ENCODE assay signal across 1 cellular context in the genomic region with DNA sequence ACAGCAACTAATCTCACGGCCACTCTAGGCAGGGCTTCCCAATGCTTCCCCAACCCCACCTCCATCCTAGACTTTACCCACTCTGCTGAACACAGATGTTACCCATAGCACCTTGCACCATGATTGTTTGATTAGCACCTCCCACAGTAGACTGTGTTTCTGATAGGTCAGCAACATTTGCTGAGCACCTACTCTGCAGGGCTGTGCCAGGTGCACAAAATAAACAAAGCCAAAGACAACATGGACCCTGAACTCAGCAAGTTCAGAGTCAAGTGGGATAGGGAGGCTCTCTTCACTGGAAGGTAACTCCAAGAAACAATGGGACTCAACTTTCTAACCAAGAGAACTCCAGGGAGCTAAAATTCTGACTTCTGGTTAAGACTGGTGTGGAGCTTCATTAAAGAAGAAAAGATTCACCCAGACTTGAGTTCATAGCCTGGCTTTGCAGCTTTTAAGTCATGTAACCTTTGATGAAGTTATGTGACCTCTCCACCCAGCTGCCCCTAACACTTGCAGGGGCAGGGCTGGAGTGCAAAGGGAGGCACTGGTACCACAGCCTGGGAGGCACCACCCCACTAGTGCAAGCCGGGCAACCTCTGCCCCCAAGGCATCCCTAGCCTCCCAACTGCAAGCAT.
TF ChIP-seq lines count a peak whose summit lies in the region.

No MANE protein-coding gene starts in this region.

TF ChIP-seq in HepG2, 621 proteins besides CTCF, POLR2A, EP300 and RAD21 (continued from another document and continues in another):
- TF ChIP-seq PATZ1 (CRISPR knock-in tag; IDR thresholded peaks at IDR 0.05) (peak; percentile 32; the same call in 1 of the 2 replicates), ZNF772 (CRISPR knock-in tag; IDR thresholded peaks at IDR 0.05) (peak; percentile 86), GPN1 (CRISPR knock-in tag; IDR thresholded peaks at IDR 0.05; ENCODE audit: borderline replicate concordance) (no peak), HMG20A (CRISPR knock-in tag; IDR thresholded peaks at IDR 0.05; ENCODE audit: borderline replicate concordance) (peak; percentile 74; the same call in 1 of the 2 replicates), FOXA1 (IDR thresholded peaks at IDR 0.05) (peak; percentile 95), FOXA1 (CRISPR knock-in tag; IDR thresholded peaks at IDR 0.05) (peak; percentile 99), ZNF550 (CRISPR knock-in tag; IDR thresholded peaks at IDR 0.05; ENCODE audit: borderline replicate concordance) (no peak), SOX13 (IDR thresholded peaks at IDR 0.05) (no peak), SOX13 (CRISPR knock-in tag; conservative IDR thresholded peaks at IDR 0.05 in 1 of 2, IDR thresholded peaks at IDR 0.05 in 1 of 2) (peak in 1 of 2 experiments; percentile 90; a peak in 2 of 4 replicates), TFDP2 (CRISPR knock-in tag; IDR thresholded peaks at IDR 0.05) (no peak), ZNF556 (CRISPR knock-in tag; IDR thresholded peaks at IDR 0.05; ENCODE audit: borderline replicate concordance) (peak; percentile 87; the same call in 1 of the 2 replicates), NFYC (CRISPR knock-in tag; IDR thresholded peaks at IDR 0.05) (peak; percentile 76), HHEX (CRISPR knock-in tag; IDR thresholded peaks at IDR 0.05) (peak; percentile 58), ZNF230 (CRISPR knock-in tag; IDR thresholded peaks at IDR 0.05) (no peak), ATF1 (CRISPR knock-in tag; IDR thresholded peaks at IDR 0.05) (0 out of 2 replicates have a peak, but pooled peaks have one; percentile 27), CREM (IDR thresholded peaks at IDR 0.05) (peak; percentile 73; the same call in 1 of the 2 replicates), CREM (CRISPR knock-in tag; IDR thresholded peaks at IDR 0.05) (no peak), CCDC6 (CRISPR knock-in tag; IDR thresholded peaks at IDR 0.05) (0 out of 2 replicates have a peak, but pooled peaks have one; percentile 13), KLF16 (CRISPR knock-in tag; IDR thresholded peaks at IDR 0.05) (peak in 1 of 2 experiments; percentile 59; a peak in 1 of 4 replicates), RFXAP (CRISPR knock-in tag; IDR thresholded peaks at IDR 0.05; ENCODE audit: borderline replicate concordance) (peak; percentile 40; the same call in 1 of the 2 replicates), ZGPAT (CRISPR knock-in tag; IDR thresholded peaks at IDR 0.05) (peak; percentile 71), ZFX (CRISPR knock-in tag; IDR thresholded peaks at IDR 0.05; ENCODE audit: low read depth) (peak; percentile 21; the same call in 1 of the 2 replicates), ZNF292 (CRISPR knock-in tag; IDR thresholded peaks at IDR 0.05; ENCODE audit: borderline replicate concordance, low read depth) (peak; percentile 44; the same call in 1 of the 2 replicates), RXRA (CRISPR knock-in tag; IDR thresholded peaks at IDR 0.05) (peak; percentile 67; the same call in 1 of the 2 replicates), RARA (CRISPR knock-in tag; IDR thresholded peaks at IDR 0.05) (peak; percentile 90), ZFY (CRISPR knock-in tag; IDR thresholded peaks at IDR 0.05) (0 out of 2 replicates have a peak, but pooled peaks have one; percentile 19), ZNF264 (CRISPR knock-in tag; IDR thresholded peaks at IDR 0.05) (0 out of 2 replicates have a peak, but pooled peaks have one; percentile 39), ATF2 (CRISPR knock-in tag; IDR thresholded peaks at IDR 0.05) (peak; percentile 79; the same call in 1 of the 2 replicates), THAP11 (CRISPR knock-in tag; IDR thresholded peaks at IDR 0.05) (peak; percentile 72), ZNF414 (CRISPR knock-in tag; IDR thresholded peaks at IDR 0.05) (0 out of 2 replicates have a peak, but pooled peaks have one; percentile 66), ZNF691 (CRISPR knock-in tag; IDR thresholded peaks at IDR 0.05; ENCODE audit: borderline replicate concordance, low read depth) (peak; percentile 99), HBP1 (CRISPR knock-in tag; IDR thresholded peaks at IDR 0.05; ENCODE audit: low read depth) (no peak), SNRNP70 (IDR thresholded peaks at IDR 0.05; ENCODE audit: low read depth, low read length) (no peak), HNRNPLL (IDR thresholded peaks at IDR 0.05; ENCODE audit: low read depth, low read length, poor library complexity, severe bottlenecking) (no peak), TBX2 (CRISPR knock-in tag; IDR thresholded peaks at IDR 0.05; ENCODE audit: borderline replicate concordance) (peak; percentile 99), ZSCAN25 (CRISPR knock-in tag; IDR thresholded peaks at IDR 0.05) (peak; percentile 95), ZNF816 (CRISPR knock-in tag; IDR thresholded peaks at IDR 0.05; ENCODE audit: borderline replicate concordance) (no peak), ISX (CRISPR knock-in tag; conservative IDR thresholded peaks at IDR 0.05) (no peak)
- TF ChIP-seq, protein P1, sequence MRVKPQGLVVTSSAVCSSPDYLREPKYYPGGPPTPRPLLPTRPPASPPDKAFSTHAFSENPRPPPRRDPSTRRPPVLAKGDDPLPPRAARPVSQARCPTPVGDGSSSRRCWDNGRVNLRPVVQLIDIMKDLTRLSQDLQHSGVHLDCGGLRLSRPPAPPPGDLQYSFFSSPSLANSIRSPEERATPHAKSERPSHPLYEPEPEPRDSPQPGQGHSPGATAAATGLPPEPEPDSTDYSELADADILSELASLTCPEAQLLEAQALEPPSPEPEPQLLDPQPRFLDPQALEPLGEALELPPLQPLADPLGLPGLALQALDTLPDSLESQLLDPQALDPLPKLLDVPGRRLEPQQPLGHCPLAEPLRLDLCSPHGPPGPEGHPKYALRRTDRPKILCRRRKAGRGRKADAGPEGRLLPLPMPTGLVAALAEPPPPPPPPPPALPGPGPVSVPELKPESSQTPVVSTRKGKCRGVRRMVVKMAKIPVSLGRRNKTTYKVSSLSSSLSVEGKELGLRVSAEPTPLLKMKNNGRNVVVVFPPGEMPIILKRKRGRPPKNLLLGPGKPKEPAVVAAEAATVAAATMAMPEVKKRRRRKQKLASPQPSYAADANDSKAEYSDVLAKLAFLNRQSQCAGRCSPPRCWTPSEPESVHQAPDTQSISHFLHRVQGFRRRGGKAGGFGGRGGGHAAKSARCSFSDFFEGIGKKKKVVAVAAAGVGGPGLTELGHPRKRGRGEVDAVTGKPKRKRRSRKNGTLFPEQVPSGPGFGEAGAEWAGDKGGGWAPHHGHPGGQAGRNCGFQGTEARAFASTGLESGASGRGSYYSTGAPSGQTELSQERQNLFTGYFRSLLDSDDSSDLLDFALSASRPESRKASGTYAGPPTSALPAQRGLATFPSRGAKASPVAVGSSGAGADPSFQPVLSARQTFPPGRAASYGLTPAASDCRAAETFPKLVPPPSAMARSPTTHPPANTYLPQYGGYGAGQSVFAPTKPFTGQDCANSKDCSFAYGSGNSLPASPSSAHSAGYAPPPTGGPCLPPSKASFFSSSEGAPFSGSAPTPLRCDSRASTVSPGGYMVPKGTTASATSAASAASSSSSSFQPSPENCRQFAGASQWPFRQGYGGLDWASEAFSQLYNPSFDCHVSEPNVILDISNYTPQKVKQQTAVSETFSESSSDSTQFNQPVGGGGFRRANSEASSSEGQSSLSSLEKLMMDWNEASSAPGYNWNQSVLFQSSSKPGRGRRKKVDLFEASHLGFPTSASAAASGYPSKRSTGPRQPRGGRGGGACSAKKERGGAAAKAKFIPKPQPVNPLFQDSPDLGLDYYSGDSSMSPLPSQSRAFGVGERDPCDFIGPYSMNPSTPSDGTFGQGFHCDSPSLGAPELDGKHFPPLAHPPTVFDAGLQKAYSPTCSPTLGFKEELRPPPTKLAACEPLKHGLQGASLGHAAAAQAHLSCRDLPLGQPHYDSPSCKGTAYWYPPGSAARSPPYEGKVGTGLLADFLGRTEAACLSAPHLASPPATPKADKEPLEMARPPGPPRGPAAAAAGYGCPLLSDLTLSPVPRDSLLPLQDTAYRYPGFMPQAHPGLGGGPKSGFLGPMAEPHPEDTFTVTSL (CRISPR knock-in tag; IDR thresholded peaks at IDR 0.05; ENCODE audit: borderline replicate concordance), result peak; percentile 88; the same call in 1 of the 2 replicates
